Comparison of ENCODE assay signal across 8 cellular contexts in genomic region chr17:36534117-36534880, GRCh38. TPM values are rescaled to one million over a fixed set of nuclear protein-coding genes. Genes with fewer than 3 reads are reported as not detected.
DNase-seq lines count a peak whose midpoint lies in the region; ATAC-seq and TF ChIP-seq lines count a peak whose summit lies in the region.

MYO19 (minus strand) TSS chr17:36534868; CDS start chr17:36532538, 2,330 bp downstream.

- H3K9me3 ChIP-seq in Panc1 (ENCODE audit: control insufficient read depth, insufficient read depth, low read depth, low read length) (no peaks in the 10 kb centered on the region), thyroid gland (no peaks in the 10 kb centered on the region)

- H3K36me3 ChIP-seq in Panc1 (ENCODE audit: control insufficient read depth, insufficient read depth, low read length), result peaks cover 17% of the 10 kb centered on the region
- peaks cover 0 to 12% of the 10 kb centered on the region in 2 donors for H3K36me3 ChIP-seq in thyroid gland

- TF ChIP-seq POLR2A in thyroid gland (IDR thresholded peaks at IDR 0.05), result no peak

- BruUV-seq in Calu3 (replicated peaks; lab: Mats Ljungman, UMichigan), result no TSS peak
- no TSS peak for BruUV-seq in Panc1 (replicated peaks; lab: Mats Ljungman, UMichigan)

- peaks cover 3% of the 10 kb centered on the region for H3K4me1 ChIP-seq in Panc1 (ENCODE audit: control insufficient read depth, insufficient read depth, low read length)
- H3K4me1 ChIP-seq in thyroid gland, result peaks cover 5 to 10% of the 10 kb centered on the region in 2 donors

- peak within 1 kb of the TSS; percentile 83 to 90 for H3K4me3 ChIP-seq in Panc1 (ENCODE audit: low read depth in 2 of 2, low read length in 2 of 2)
- peak within 1 kb of the TSS; percentile 97 for H3K4me3 ChIP-seq in fibroblast of the aortic adventitia (ENCODE audit: low read depth, low read length)
- peak within 1 kb of the TSS; percentile 75 to 100 (median 79) for H3K4me3 ChIP-seq in thyroid gland (replicated peaks in 1 of 3)

- H3K36me3 Mint-ChIP-seq in Calu3 (ENCODE audit: insufficient read depth, unreplicated experiment) (peaks cover 78% of the 10 kb centered on the region), IgD-negative memory B cell (no peaks in the 10 kb centered on the region), nephron progenitor cell (ENCODE audit: low read depth) (peaks cover 41% of the 10 kb centered on the region)

- POLR2A ChIA-PET in Panc1 (lab: Charles Lee), result no interaction called here

- peak; percentile 20 for ATAC-seq in GM21447 (IDR thresholded peaks at IDR 0.05; ENCODE audit: unreplicated experiment)
- peak; percentile 66 for ATAC-seq in Panc1

- intact Hi-C loops in Calu3 (cut with micrococcal nuclease; ENCODE audit: unreplicated experiment) (no loop called here), Panc1 (cut with micrococcal nuclease; ENCODE audit: unreplicated experiment) (no loop called here), thyroid gland (cut with DNase I) (no loop called here)

- H3K27ac Mint-ChIP-seq in Calu3 (ENCODE audit: unreplicated experiment) (peak within 1 kb of the TSS; percentile 93), IgD-negative memory B cell (peak within 1 kb of the TSS; percentile 90 to 100 (median 98)), nephron progenitor cell (peak within 1 kb of the TSS; percentile 99)

- DNase-seq in Calu3, result peak; percentile 93
- DNase-seq in Panc1 (ENCODE audit: low read depth, low spot score), result no peak
- peak; percentile 45 for DNase-seq in activated T-helper 9 cell treated with anti-CD3 and anti-CD28 coated beads, Interleukin-2, amount 50 U/mL, for 16 hours (ENCODE audit: low read depth)
- DNase-seq in fibroblast of the aortic adventitia (ENCODE audit: low read depth), result peak; percentile 32
- peak; percentile 73 for DNase-seq in nephron progenitor cell
- DNase-seq in thyroid gland, result peak; percentile 78 to 82

- H3K4me1 Mint-ChIP-seq in Calu3 (ENCODE audit: low read depth, unreplicated experiment) (peaks cover 23% of the 10 kb centered on the region), IgD-negative memory B cell (peaks cover 7 to 21% (median 11%) of the 10 kb centered on the region in 3 donors), nephron progenitor cell (peaks cover 37% of the 10 kb centered on the region)

- H3K27me3 Mint-ChIP-seq in Calu3 (ENCODE audit: unreplicated experiment) (no peaks in the 10 kb centered on the region), IgD-negative memory B cell (no peaks in the 10 kb centered on the region), nephron progenitor cell (ENCODE audit: low read depth, poor library complexity) (no peaks in the 10 kb centered on the region)

- H3K4me3 Mint-ChIP-seq in Calu3 (ENCODE audit: low read depth, unreplicated experiment) (peak within 1 kb of the TSS; percentile 99), IgD-negative memory B cell (peak within 1 kb of the TSS; percentile 95 to 100 (median 96)), nephron progenitor cell (peak within 1 kb of the TSS; percentile 95)

- in situ Hi-C loops in Panc1 (cut with HindIII; ENCODE audit: low pct_unique_long_range_greater_than_20kb, low sequenced_read_pairs), result no loop called here

- 0 to 3% methylated on average over 27 to 40 of the region's 44 CpGs for whole genome bisulfite sequencing in thyroid gland, 2 donors

- no peaks in the 10 kb centered on the region for H3K9me3 Mint-ChIP-seq in Calu3 (ENCODE audit: low read depth, unreplicated experiment)
- H3K9me3 Mint-ChIP-seq in IgD-negative memory B cell, result no peaks in the 10 kb centered on the region
- H3K9me3 Mint-ChIP-seq in nephron progenitor cell, result no peaks in the 10 kb centered on the region

- H3K27me3 ChIP-seq in Panc1 (ENCODE audit: control insufficient read depth, insufficient read depth, low read length), result no peaks in the 10 kb centered on the region
- H3K27me3 ChIP-seq in thyroid gland, result no peaks in the 10 kb centered on the region

- CTCF ChIA-PET in Calu3 (lab: Charles Lee), result interaction anchor here (0.9 to 3.9 kb wide), 12 partner anchors 10 to 68 kb away, joined by 3 to 58 read pairs (median 4); partner anchors contain the start of genes DHRS11, GGNBP2 and MRM1
- CTCF ChIA-PET in Panc1 (lab: Charles Lee), result no interaction called here

- TF ChIP-seq CTCF in Calu3 (IDR thresholded peaks at IDR 0.05; ENCODE audit: unreplicated experiment) (peak; percentile 100), Panc1 (IDR thresholded peaks at IDR 0.05) (peak; percentile 78), fibroblast of the aortic adventitia (IDR thresholded peaks at IDR 0.05; ENCODE audit: insufficient read depth, low read length) (peak; percentile 55), nephron progenitor cell (IDR thresholded peaks at IDR 0.05) (peak; percentile 65), thyroid gland (IDR thresholded peaks at IDR 0.05) (peak in 4 of 6 experiments; percentile 37 to 57 (median 41))

- H3K27ac ChIP-seq in Panc1 (ENCODE audit: low read length) (peak within 1 kb of the TSS; percentile 93), thyroid gland (peak within 1 kb of the TSS; percentile 61 to 87 (median 85))

RNA-seq across cellular contexts. Expression of gene MYO19, which starts in this region (rescaled TPM):
- total RNA-seq in Calu3 (2022), result 155 and 156 TPM in 2 replicates
- polyA plus RNA-seq in IgD-negative memory B cell, result 4.2 TPM
- 88.0 TPM for total RNA-seq in Panc1 (2021; ENCODE audit: unreplicated experiment)
- polyA plus RNA-seq in Panc1 (2012; ENCODE audit: insufficient read length), result 43.1 TPM
- total RNA-seq in fibroblast of the aortic adventitia (ENCODE audit: low replicate concordance), result 43.3 and 66.2 TPM in 2 replicates
- 10 to 100 TPM; 45.6 to 80.0 (median 64.5) TPM for total RNA-seq in thyroid gland

Comparison
In these comparisons a context has a peak if more than half of its experiments do, and no peak if none do; other contexts are left out.
1. CTCF ChIP-seq: peak in every context shown above with its lines; median percentile 100 in Calu3; 78 in Panc1; 65 in nephron progenitor cell; 55 in fibroblast of the aortic adventitia; 41 in thyroid gland.